32 cellular contexts compared by ENCODE assay signal in the genomic region with DNA sequence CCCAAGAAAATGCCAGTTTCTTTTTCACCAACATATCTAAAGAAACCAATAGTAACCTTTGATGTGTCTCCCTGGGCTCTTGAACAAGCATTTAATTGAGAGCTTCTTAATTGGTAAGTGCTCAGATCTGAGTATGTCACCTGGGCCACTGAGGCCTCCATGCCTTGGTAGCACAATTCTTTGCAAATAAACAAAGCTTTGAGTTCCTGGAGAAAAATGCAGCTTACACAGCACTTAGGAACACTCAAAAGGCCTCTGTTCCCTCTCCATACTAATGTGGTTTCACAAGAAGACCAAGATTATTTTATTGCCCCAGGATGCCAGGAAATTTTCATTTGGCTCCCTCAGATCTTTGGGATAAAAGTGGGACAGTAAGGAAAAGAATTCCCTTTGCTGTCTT.
"Had no signal": no experiment of that assay in that cellular context is flagged by ENCODE, and none has a peak within 500 bp of the region (broad histone marks: within the 10 kb centered on the region; RNA-seq: fewer than 3 reads in every experiment).

No MANE protein-coding gene starts in this region.

- H3K27ac ChIP-seq: adrenal gland, body of pancreas, epithelial cell of prostate, esophagus squamous epithelium, foreskin keratinocyte, gastroesophageal sphincter, heart right ventricle, WERI-Rb-1 had no signal

- DNase-seq: activated B cell treated with CpG ODN at 0.5 μM for 24 hours; activated CD4-positive, alpha-beta T cell treated with anti-CD3 and anti-CD28 coated beads for 48 hours; activated CD4-positive, alpha-beta T cell treated with anti-CD3 and anti-CD28 coated beads, Interleukin-2, amount 50 U/mL, for 1 hour; activated CD4-positive, alpha-beta T cell treated with anti-CD3 and anti-CD28 coated beads, Interleukin-2, amount 50 U/mL, for 48 hours; activated CD8-positive, alpha-beta memory T cell treated with anti-CD3 and anti-CD28 coated beads for 24 hours; activated CD8-positive, alpha-beta T cell treated with anti-CD3 and anti-CD28 coated beads for 36 hours; activated effector memory CD4-positive, alpha-beta T cell treated with Interleukin-2 at 50 U/mL for 16 hours; activated naive CD4-positive, alpha-beta T cell treated with anti-CD3 and anti-CD28 coated beads for 36 hours; activated naive CD8-positive, alpha-beta T cell treated with anti-CD3 and anti-CD28 coated beads for 36 hours; activated naive CD8-positive, alpha-beta T cell treated with anti-CD3 and anti-CD28 coated beads, Interleukin-2, amount 50 U/mL, for 24 hours; activated T-cell treated with anti-CD3 and anti-CD28 coated beads, Interleukin-2, amount 50 U/mL, for 4 hours; adrenal gland; amygdala; aorta; body of pancreas; caudate nucleus; cortex of kidney; effector CD8-positive, alpha-beta T cell; esophagus squamous epithelium; foreskin keratinocyte; heart right ventricle; T-helper 1 cell; T-helper 17 cell; T1000; WERI-Rb-1 had no signal

- H3K27me3 ChIP-seq: adrenal gland, body of pancreas, esophagus squamous epithelium, foreskin keratinocyte, gastroesophageal sphincter, heart right ventricle had no signal

- H3K4me3 ChIP-seq: adrenal gland, body of pancreas, esophagus squamous epithelium, gastroesophageal sphincter, heart right ventricle had no signal

- H3K4me1 ChIP-seq: adrenal gland, body of pancreas, esophagus squamous epithelium, foreskin keratinocyte, gastroesophageal sphincter, heart right ventricle had no signal

- FAIRE-seq: colon, endometrium, endothelial cell of umbilical vein had no signal

- H3K36me3 ChIP-seq: adrenal gland, esophagus squamous epithelium, gastroesophageal sphincter, heart right ventricle, WERI-Rb-1 had no signal

- ATAC-seq: activated CD4-positive, CD25-positive, alpha-beta regulatory T cell treated with anti-CD3 and anti-CD28 coated beads, Interleukin-2, amount 50 U/mL, for 24 hours; activated CD8-positive, alpha-beta T cell treated with anti-CD3 and anti-CD28 coated beads for 36 hours; activated naive CD8-positive, alpha-beta T cell treated with anti-CD3 and anti-CD28 coated beads, Interleukin-2, amount 50 U/mL, for 24 hours; activated T-cell treated with anti-CD3 and anti-CD28 coated beads, Interleukin-2, amount 50 U/mL, for 4 hours; activated T-helper 17 cell treated with anti-CD3 and anti-CD28 coated beads, Interleukin-2, amount 50 U/mL, for 72 hours; body of pancreas; foreskin keratinocyte; gastroesophageal sphincter; heart right ventricle; T-helper 17 cell had no signal

- H3K9me3 ChIP-seq: adrenal gland, body of pancreas, esophagus squamous epithelium, gastroesophageal sphincter, heart right ventricle had no signal
